In the genomic region with DNA sequence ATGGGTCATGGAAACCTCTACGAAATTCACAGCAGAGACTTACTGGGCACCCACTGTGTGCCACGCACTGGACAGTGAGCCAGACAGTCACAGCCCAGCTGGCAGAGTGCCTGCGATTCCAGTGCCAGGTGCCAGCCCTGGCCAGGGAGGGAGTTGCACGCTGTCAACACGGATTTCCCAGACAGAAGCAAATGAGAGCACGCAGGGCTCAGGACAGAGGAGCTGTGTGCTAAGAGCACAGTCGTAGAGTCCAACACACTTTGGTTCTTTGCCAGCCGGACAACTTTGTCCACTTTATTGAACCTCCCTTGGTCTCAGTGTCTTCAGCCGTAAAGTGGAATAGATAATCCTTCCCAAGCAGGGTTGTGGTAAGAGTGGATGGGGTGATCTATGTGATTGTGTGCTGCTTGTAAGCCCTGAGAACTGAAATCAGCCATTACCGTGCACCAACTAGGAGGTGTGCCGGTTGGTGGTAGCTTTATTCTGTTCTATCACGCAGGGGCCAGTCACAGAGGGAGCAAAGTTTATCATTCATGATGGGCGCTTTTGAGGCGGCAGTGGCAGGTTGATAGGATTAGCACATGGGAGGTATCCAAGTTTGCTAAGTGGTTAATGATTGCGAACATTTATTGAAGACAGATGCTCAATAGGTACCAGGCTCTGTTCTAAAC, we compare ENCODE assay signal across 17 cellular contexts. TPM values are rescaled to one million over a fixed set of nuclear protein-coding genes. Genes with fewer than 3 reads are reported as not detected.
A peak's percentile ranks its signal among the peaks of the same experiment; 100 is the strongest.
DNase-seq lines count a peak whose midpoint lies in the region; ATAC-seq and TF ChIP-seq lines count a peak whose summit lies in the region.
"Had no signal": no experiment of that assay in that cellular context is flagged by ENCODE, and none has a peak within 500 bp of the region (broad histone marks: within the 10 kb centered on the region; RNA-seq: fewer than 3 reads in every experiment).

No MANE protein-coding gene starts in this region.

- CTCF ChIA-PET in naive thymus-derived CD4-positive, alpha-beta T cell (lab: Charles Lee) = no interaction called here

- ATAC-seq in HG03159 (IDR thresholded peaks at IDR 0.05; ENCODE audit: unreplicated experiment) (no peak), HG02678 (IDR thresholded peaks at IDR 0.05; ENCODE audit: unreplicated experiment) (no peak)
- no peak for ATAC-seq in activated T-helper 17 cell treated with anti-CD3 and anti-CD28 coated beads, Interleukin-2, amount 50 U/mL, for 72 hours (replicated peaks)
- ATAC-seq in naive thymus-derived CD4-positive, alpha-beta T cell = no peak

- H3K27ac Mint-ChIP-seq in activated T-helper 17 cell treated with anti-CD3 and anti-CD28 coated beads, Interleukin-2, amount 50 U/mL, for 72 hours = no peak overlapping the region
- no peak overlapping the region for H3K27ac Mint-ChIP-seq in naive thymus-derived CD4-positive, alpha-beta T cell
- H3K27ac Mint-ChIP-seq: stimulated activated naive CD8-positive, alpha-beta T cell treated with anti-CD3 and anti-CD28 coated beads, Interleukin-15, Interleukin-2, amounts not matched to agents 100 ng/mL and 50 ng/mL, for 24 hours had no signal

- no peaks in the 10 kb centered on the region for H3K27me3 ChIP-seq in left ventricle myocardium inferior (ENCODE audit: low read depth)
- no peaks in the 10 kb centered on the region for H3K27me3 ChIP-seq in naive thymus-derived CD4-positive, alpha-beta T cell (ENCODE audit: control insufficient read depth in 2 of 2, insufficient read depth in 2 of 2, low read length in 2 of 2)

- no peak overlapping the region for H3K4me3 Mint-ChIP-seq in activated T-helper 17 cell treated with anti-CD3 and anti-CD28 coated beads, Interleukin-2, amount 50 U/mL, for 72 hours
- no peak overlapping the region for H3K4me3 Mint-ChIP-seq in naive thymus-derived CD4-positive, alpha-beta T cell
- H3K4me3 Mint-ChIP-seq: stimulated activated naive CD8-positive, alpha-beta T cell treated with anti-CD3 and anti-CD28 coated beads, Interleukin-15, Interleukin-2, amounts not matched to agents 100 ng/mL and 50 ng/mL, for 24 hours had no signal

- intact Hi-C loops in left ventricle myocardium inferior (cut with micrococcal nuclease) = no loop called here
- intact Hi-C loops in naive thymus-derived CD4-positive, alpha-beta T cell (cut with micrococcal nuclease) = no loop called here

- POLR2A ChIA-PET in naive thymus-derived CD4-positive, alpha-beta T cell (lab: Charles Lee) = no interaction called here

- H3K36me3 ChIP-seq in left ventricle myocardium inferior = no peaks in the 10 kb centered on the region
- H3K36me3 ChIP-seq in naive thymus-derived CD4-positive, alpha-beta T cell (ENCODE audit: control insufficient read depth in 2 of 3, insufficient read depth in 3 of 3, low read length in 3 of 3) = no peaks in the 10 kb centered on the region

- H3K27me3 Mint-ChIP-seq in activated T-helper 17 cell treated with anti-CD3 and anti-CD28 coated beads, Interleukin-2, amount 50 U/mL, for 72 hours = peaks cover 32% of the 10 kb centered on the region
- peaks cover 12 to 46% (median 26%) of the 10 kb centered on the region in 5 donors for H3K27me3 Mint-ChIP-seq in naive thymus-derived CD4-positive, alpha-beta T cell

- peak overlapping the region; percentile 43 for H3K4me3 ChIP-seq in left ventricle myocardium inferior
- no peak overlapping the region for H3K4me3 ChIP-seq in naive thymus-derived CD4-positive, alpha-beta T cell (ENCODE audit: low read length)

- peak overlapping the region; percentile 78 for H3K27ac ChIP-seq in left ventricle myocardium inferior (replicated peaks)
- H3K27ac ChIP-seq in naive thymus-derived CD4-positive, alpha-beta T cell (ENCODE audit: low read depth, low read length) = no peak overlapping the region

- no peaks in the 10 kb centered on the region for H3K4me1 Mint-ChIP-seq in activated T-helper 17 cell treated with anti-CD3 and anti-CD28 coated beads, Interleukin-2, amount 50 U/mL, for 72 hours
- H3K4me1 Mint-ChIP-seq in naive thymus-derived CD4-positive, alpha-beta T cell = peaks cover 0 to 3% (median 0%) of the 10 kb centered on the region in 7 donors

- peak; percentile 15 for DNase-seq in DMS153 treated with DMSO at 0.1 percent for 48 hours (lab: John Stamatoyannopoulos, UW; ENCODE audit: unreplicated experiment)
- peak in 56 of 58 donors; percentile 28 to 91 (median 77) for DNase-seq in anterior cingulate cortex (lab: John Stamatoyannopoulos, UW)
- peak; percentile 74 for DNase-seq in left ventricle myocardium inferior
- peak; percentile 88 for DNase-seq in pons (ENCODE audit: low spot score)
- DNase-seq in naive thymus-derived CD4-positive, alpha-beta T cell = no peak
- DNase-seq: activated CD4-positive, alpha-beta T cell treated with anti-CD3 and anti-CD28 coated beads for 1 hour; activated gamma-delta T cell; AML-193; GOT3; Karpas-422 had no signal

- TF ChIP-seq CTCF in left ventricle myocardium inferior (IDR thresholded peaks at IDR 0.05; ENCODE audit: borderline replicate concordance) = no peak

- H3K4me1 ChIP-seq in left ventricle myocardium inferior = peaks cover 42% of the 10 kb centered on the region
- no peaks in the 10 kb centered on the region for H3K4me1 ChIP-seq in naive thymus-derived CD4-positive, alpha-beta T cell (ENCODE audit: control insufficient read depth in 2 of 2, insufficient read depth in 2 of 2, low read length in 2 of 2)

- peaks cover 6% of the 10 kb centered on the region for H3K9me3 ChIP-seq in left ventricle myocardium inferior (replicated peaks)
- no peaks in the 10 kb centered on the region for H3K9me3 ChIP-seq in naive thymus-derived CD4-positive, alpha-beta T cell (ENCODE audit: control insufficient read depth in 2 of 3, low read length in 3 of 3)

- no peaks in the 10 kb centered on the region for H3K9me3 Mint-ChIP-seq in activated T-helper 17 cell treated with anti-CD3 and anti-CD28 coated beads, Interleukin-2, amount 50 U/mL, for 72 hours
- H3K9me3 Mint-ChIP-seq in naive thymus-derived CD4-positive, alpha-beta T cell = peaks cover 0 to 1% (median 0%) of the 10 kb centered on the region in 11 donors
- H3K9me3 Mint-ChIP-seq: stimulated activated naive CD8-positive, alpha-beta T cell treated with anti-CD3 and anti-CD28 coated beads, Interleukin-15, Interleukin-2, amounts not matched to agents 100 ng/mL and 50 ng/mL, for 24 hours had no signal

- H3K36me3 Mint-ChIP-seq in activated T-helper 17 cell treated with anti-CD3 and anti-CD28 coated beads, Interleukin-2, amount 50 U/mL, for 72 hours (ENCODE audit: low read depth) = no peaks in the 10 kb centered on the region
- no peaks in the 10 kb centered on the region for H3K36me3 Mint-ChIP-seq in naive thymus-derived CD4-positive, alpha-beta T cell

RNA-seq across cellular contexts. Expression of a gene that starts 40.6 kb away (rescaled TPM):
- 25.5 TPM for total RNA-seq in left ventricle myocardium inferior
- under 1 TPM in 1 of 2 donors, not detected in 1; 0.05 TPM for total RNA-seq in activated T-helper 17 cell treated with anti-CD3 and anti-CD28 coated beads, Interleukin-2, amount 50 U/mL, for 72 hours
- total RNA-seq in naive thymus-derived CD4-positive, alpha-beta T cell = 10 to 100 TPM in 1 of 5 experiments, 1 to 10 TPM in 3, not detected in 1; 1.7 to 42.9 (median 3.6) TPM
- polyA plus RNA-seq in naive thymus-derived CD4-positive, alpha-beta T cell = not detected

RNA-seq across cellular contexts. Expression of a gene that starts 58.0 kb away (rescaled TPM):
- total RNA-seq in left ventricle myocardium inferior = not detected
- total RNA-seq in activated T-helper 17 cell treated with anti-CD3 and anti-CD28 coated beads, Interleukin-2, amount 50 U/mL, for 72 hours = not detected
- total RNA-seq in naive thymus-derived CD4-positive, alpha-beta T cell = not detected
- not detected for polyA plus RNA-seq in naive thymus-derived CD4-positive, alpha-beta T cell
- total RNA-seq: glomerular endothelial cell, myocyte, SK-MEL-5 had no signal

Comparison
In these comparisons a context has a peak if more than half of its experiments do, and no peak if none do; other contexts are left out.
1. DNase-seq: peak in DMS153 treated with DMSO at 0.1 percent for 48 hours (single experiment), anterior cingulate cortex (56 of 58), left ventricle myocardium inferior (single experiment) and pons (single experiment); none in naive thymus-derived CD4-positive, alpha-beta T cell (0 of 9).